Comparison of ENCODE assay signal across 2 cellular contexts in genomic region chr14:103137721-103138482, GRCh38.
TF ChIP-seq lines count a peak whose summit lies in the region.

No MANE protein-coding gene starts in this region.

TF ChIP-seq in GM23338, 12 proteins besides CTCF, POLR2A, EP300 and RAD21:
- TF ChIP-seq ETS1 (IDR thresholded peaks at IDR 0.05) (no peak), EZH2phosphoT487 (IDR thresholded peaks at IDR 0.05; ENCODE audit: unreplicated experiment) (no peak), ZNF331 (CRISPR knock-in tag; IDR thresholded peaks at IDR 0.05; ENCODE audit: low read depth) (no peak), NANOG (IDR thresholded peaks at IDR 0.05; ENCODE audit: borderline replicate concordance) (no peak), ZNF114 (CRISPR knock-in tag; IDR thresholded peaks at IDR 0.05) (no peak), CREB1 (CRISPR knock-in tag; IDR thresholded peaks at IDR 0.05; ENCODE audit: low read depth) (no peak)

TF ChIP-seq in K562, 482 proteins besides CTCF, POLR2A, EP300 and RAD21:
- TF ChIP-seq ZHX1 (conservative IDR thresholded peaks at IDR 0.05; ENCODE audit: low read length), result no peak
- TF ChIP-seq POLR2G (IDR thresholded peaks at IDR 0.05; ENCODE audit: low read depth, low read length), result 0 out of 2 replicates have a peak, but pooled peaks have one; percentile 53
- TF ChIP-seq RBFOX2 (IDR thresholded peaks at IDR 0.05; ENCODE audit: low read depth, low read length), result 0 out of 2 replicates have a peak, but pooled peaks have one; percentile 28
